In genomic region chr11:68498313-68498712, GRCh38 we compare ENCODE assay signal across 13 cellular contexts. TPM values are rescaled to one million over a fixed set of nuclear protein-coding genes. Genes with fewer than 3 reads are reported as not detected.
A peak's percentile ranks its signal among the peaks of the same experiment; 100 is the strongest.
DNase-seq lines count a peak whose midpoint lies in the region; ATAC-seq and TF ChIP-seq lines count a peak whose summit lies in the region.
"Had no signal": no experiment of that assay in that cellular context is flagged by ENCODE, and none has a peak within 500 bp of the region (broad histone marks: within the 10 kb centered on the region; RNA-seq: fewer than 3 reads in every experiment).

No MANE protein-coding gene starts in this region.

- H3K27me3 ChIP-seq in heart left ventricle (no peaks in the 10 kb centered on the region), SU-DHL-6 (ENCODE audit: low read length) (no peaks in the 10 kb centered on the region), smooth muscle cell (ENCODE audit: low read depth) (no peaks in the 10 kb centered on the region)
- H3K27me3 ChIP-seq: SJSA1 had no signal

- H3K27ac ChIP-seq in heart left ventricle (no peak overlapping the region), SU-DHL-6 (ENCODE audit: low read depth, low read length) (no peak overlapping the region), smooth muscle cell (ENCODE audit: low read depth) (no peak overlapping the region)
- H3K27ac ChIP-seq: SJSA1 had no signal

- no peak for TF ChIP-seq POLR2A in heart left ventricle (IDR thresholded peaks at IDR 0.05)

- ATAC-seq in heart left ventricle (peak in 2 of 4 donors; percentile 49 to 66), Right ventricle myocardium inferior (no peak), left ventricle myocardium superior (peak; percentile 61)
- ATAC-seq: activated CD8-positive, alpha-beta T cell treated with anti-CD3 and anti-CD28 coated beads, Interleukin-2, amount 10 ng/mL, durations not matched to agents 7 days and 5 days had no signal

- H2AFZ ChIP-seq in SU-DHL-6 (ENCODE audit: low read depth, low read length, severe bottlenecking) (no peak overlapping the region), smooth muscle cell (ENCODE audit: low read depth) (no peak overlapping the region)

- in situ Hi-C loops in ACHN (cut with HindIII; ENCODE audit: low pct_ligation_motif_present, low pct_unique_long_range_greater_than_20kb, low sequenced_read_pairs) = no loop called here

- DNase-seq in heart left ventricle (peak in 3 of 5 donors; percentile 24 to 41 (median 40)), Right ventricle myocardium inferior (ENCODE audit: missing footprints) (no peak), left ventricle myocardium superior (no peak), smooth muscle cell (lab: John Stamatoyannopoulos, UW; ENCODE audit: unreplicated experiment) (no peak), CD14-positive monocyte (ENCODE audit: low spot score) (no peak), ACHN (no peak), DMS53 (lab: John Stamatoyannopoulos, UW) (no peak)
- DNase-seq: activated CD8-positive, alpha-beta T cell treated with anti-CD3 and anti-CD28 coated beads, Interleukin-2, amount 10 ng/mL, durations not matched to agents 7 days and 5 days; activated effector memory CD4-positive, alpha-beta T cell treated with Interleukin-2 at 50 U/mL for 16 hours; HFFc6; NCI-H1436 had no signal

- H3F3A ChIP-seq in SU-DHL-6 (ENCODE audit: insufficient read depth) = no peaks in the 10 kb centered on the region; the same call in 1 of the 2 replicates
- peaks cover 21% of the 10 kb centered on the region for H3F3A ChIP-seq in smooth muscle cell (ENCODE audit: low read depth)

- intact Hi-C loops in heart left ventricle (cut with DNase I) = no loop called here
- intact Hi-C loops in Right ventricle myocardium inferior (cut with DNase I) = no loop called here
- intact Hi-C loops in left ventricle myocardium superior (cut with micrococcal nuclease) = no loop called here
- intact Hi-C loops in CD14-positive monocyte (cut with micrococcal nuclease) = no loop called here

- H4K20me1 ChIP-seq in SU-DHL-6 (ENCODE audit: low read depth, low read length) (peaks cover 52% of the 10 kb centered on the region), smooth muscle cell (ENCODE audit: low read depth) (peaks cover 100% of the 10 kb centered on the region)

- peaks cover 66% of the 10 kb centered on the region for H3K4me1 Mint-ChIP-seq in CD14-positive monocyte

- WGBS in heart left ventricle, 4 donors = 5 to 20% (median 13%) methylated on average over 2 of the region's 2 CpGs
- 91% methylated on average over 2 of the region's 2 CpGs for WGBS in smooth muscle cell (ENCODE audit: low lambda C conversion rate)

- H3K27me3 Mint-ChIP-seq in CD14-positive monocyte (ENCODE audit: low read depth in 3 of 3) = no peaks in the 10 kb centered on the region

- TF ChIP-seq CTCF in heart left ventricle (IDR thresholded peaks at IDR 0.05) (no peak), SU-DHL-6 (IDR thresholded peaks at IDR 0.05; ENCODE audit: insufficient read depth, low read length, poor library complexity, severe bottlenecking) (no peak), smooth muscle cell (IDR thresholded peaks at IDR 0.05; ENCODE audit: borderline replicate concordance, insufficient read depth, poor library complexity, severe bottlenecking) (no peak), CD14-positive monocyte (IDR thresholded peaks at IDR 0.05) (no peak)

- H3K4me3 ChIP-seq in heart left ventricle = no peak overlapping the region
- H3K4me3 ChIP-seq in SU-DHL-6 (ENCODE audit: insufficient read depth, low read length, poor library complexity, severe bottlenecking) = no peak overlapping the region
- no peak overlapping the region for H3K4me3 ChIP-seq in smooth muscle cell
- H3K4me3 ChIP-seq: SJSA1 had no signal

- H3K36me3 ChIP-seq in heart left ventricle (no peaks in the 10 kb centered on the region), SU-DHL-6 (ENCODE audit: low read length) (no peaks in the 10 kb centered on the region), smooth muscle cell (ENCODE audit: low read depth) (no peaks in the 10 kb centered on the region)

- no peaks in the 10 kb centered on the region for H3K9me3 Mint-ChIP-seq in CD14-positive monocyte
- H3K9me3 Mint-ChIP-seq: HFFc6 had no signal

- H3K9me3 ChIP-seq in heart left ventricle (no peaks in the 10 kb centered on the region), SU-DHL-6 (ENCODE audit: insufficient read depth, low read length) (no peaks in the 10 kb centered on the region), smooth muscle cell (replicated peaks; ENCODE audit: low read depth) (no peaks in the 10 kb centered on the region)
- H3K9me3 ChIP-seq: SJSA1 had no signal

- H3K79me2 ChIP-seq in SU-DHL-6 (ENCODE audit: insufficient read depth, low read length) (peaks cover 97% of the 10 kb centered on the region), smooth muscle cell (ENCODE audit: low read depth) (peaks cover 98% of the 10 kb centered on the region)

- H3K4me1 ChIP-seq in heart left ventricle (peaks cover 7 to 80% (median 63%) of the 10 kb centered on the region in 12 donors), smooth muscle cell (ENCODE audit: low read depth) (no peaks in the 10 kb centered on the region)
- H3K4me1 ChIP-seq: SJSA1 had no signal

- H3K27ac Mint-ChIP-seq in CD14-positive monocyte = peak overlapping the region in 2 of 7 donors; percentile 8
- H3K27ac Mint-ChIP-seq: activated CD8-positive, alpha-beta T cell treated with anti-CD3 and anti-CD28 coated beads, Interleukin-2, amount 10 ng/mL, durations not matched to agents 7 days and 5 days; HFFc6 had no signal

- peak overlapping the region; percentile 40 for H3K4me2 ChIP-seq in SU-DHL-6 (ENCODE audit: low read depth, low read length, poor library complexity, severe bottlenecking)
- peak overlapping the region; percentile 3 for H3K4me2 ChIP-seq in smooth muscle cell

- no peak overlapping the region for H3K4me3 Mint-ChIP-seq in CD14-positive monocyte
- H3K4me3 Mint-ChIP-seq: activated CD8-positive, alpha-beta T cell treated with anti-CD3 and anti-CD28 coated beads, Interleukin-2, amount 10 ng/mL, durations not matched to agents 7 days and 5 days; HFFc6 had no signal

- H3K9ac ChIP-seq in SU-DHL-6 (ENCODE audit: low read length) = peak overlapping the region; percentile 8; the same call in 1 of the 2 replicates
- no peak overlapping the region for H3K9ac ChIP-seq in smooth muscle cell (ENCODE audit: low read depth)

- H3K36me3 Mint-ChIP-seq in CD14-positive monocyte = peaks cover 0 to 2% of the 10 kb centered on the region in 2 donors

- no peaks in the 10 kb centered on the region for H3K9me2 ChIP-seq in SU-DHL-6 (replicated peaks; ENCODE audit: insufficient read depth, low read length)

RNA-seq across cellular contexts. Expression of gene PPP6R3, which starts 37.8 kb away (rescaled TPM):
- total RNA-seq in heart left ventricle = 10 to 100 TPM; 72.9 to 93.8 (median 81.7) TPM
- polyA plus RNA-seq in heart left ventricle = 10 to 100 TPM; 23.2 to 37.9 TPM
- 83.5 TPM for total RNA-seq in Right ventricle myocardium inferior
- total RNA-seq in left ventricle myocardium superior = 86.7 TPM
- 120 and 121 TPM in 2 replicates for total RNA-seq in smooth muscle cell
- 28.4 and 36.7 TPM in 2 replicates for polyA plus RNA-seq in smooth muscle cell
- polyA plus RNA-seq in CD14-positive monocyte = 10 to 100 TPM; 22.9 to 38.1 TPM

Comparison
In these comparisons a context has a peak if more than half of its experiments do, and no peak if none do; other contexts are left out.
1. DNase-seq: peak in heart left ventricle (3 of 5); none in Right ventricle myocardium inferior (single experiment), left ventricle myocardium superior (single experiment), smooth muscle cell (single experiment), CD14-positive monocyte (single experiment), ACHN (single experiment) and DMS53 (single experiment).